In the genomic region with DNA sequence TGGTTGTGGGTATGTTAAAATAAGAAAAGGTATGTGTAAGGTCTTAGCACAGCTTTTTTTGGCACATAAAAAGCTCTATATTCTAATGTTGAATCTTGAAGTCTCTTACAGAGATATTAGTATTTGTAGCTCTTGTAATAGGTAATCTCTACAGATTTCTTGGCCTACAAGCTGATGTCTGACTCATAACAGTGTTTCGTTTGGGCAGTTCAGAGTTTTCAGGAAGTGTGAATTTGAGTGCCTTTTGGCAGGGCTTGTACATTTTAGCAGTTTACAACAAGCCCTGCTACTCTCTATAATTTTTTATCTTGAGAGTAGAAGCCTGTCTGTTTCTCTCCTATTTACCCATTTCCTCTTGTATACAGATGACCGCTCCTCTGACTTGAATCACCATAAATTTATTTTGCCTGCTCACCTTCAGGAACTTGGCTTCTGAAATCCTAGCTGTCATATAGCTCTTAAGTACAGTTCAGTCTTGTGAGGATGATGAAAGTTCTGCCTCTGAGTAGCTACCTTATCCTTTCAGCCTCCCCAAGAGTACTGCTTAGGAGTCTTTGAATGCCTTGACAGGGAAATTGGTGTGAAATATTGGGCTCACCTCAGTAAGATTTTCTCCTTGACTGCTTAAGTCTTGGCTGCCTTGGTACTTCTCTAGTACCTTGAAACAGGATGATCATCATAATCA, we compare ENCODE assay signal across 9 cellular contexts.
DNase-seq lines count a peak whose midpoint lies in the region; ATAC-seq and TF ChIP-seq lines count a peak whose summit lies in the region.
"Had no signal": no experiment of that assay in that cellular context is flagged by ENCODE, and none has a peak within 500 bp of the region (broad histone marks: within the 10 kb centered on the region; RNA-seq: fewer than 3 reads in every experiment).

No MANE protein-coding gene starts in this region.

- no peak overlapping the region for H3K27ac ChIP-seq in HEK293 (ENCODE audit: extremely low read depth, low read depth, low read length)
- H3K27ac ChIP-seq in CD8-positive, alpha-beta T cell (ENCODE audit: low read depth, low read length): no peak overlapping the region

- H3K9me3 ChIP-seq in HEK293 (ENCODE audit: control insufficient read depth, insufficient read depth, low read depth, low read length): no peaks in the 10 kb centered on the region
- no peaks in the 10 kb centered on the region for H3K9me3 ChIP-seq in CD8-positive, alpha-beta T cell (ENCODE audit: low read length)

- peak; percentile 17 for DNase-seq in M059J (ENCODE audit: low read depth)
- peak; percentile 83 for DNase-seq in iris pigment epithelial cell (ENCODE audit: low read depth)
- DNase-seq in activated CD4-positive, alpha-beta memory T cell treated with anti-CD3 and anti-CD28 coated beads for 36 hours: no peak
- DNase-seq in stimulated activated naive CD8-positive, alpha-beta T cell treated with anti-CD3 and anti-CD28 coated beads, Interleukin-15, amount 100 ng/mL, for 72 hours: no peak
- no peak for DNase-seq in stimulated activated CD4-positive, alpha-beta T cell treated with anti-CD3 and anti-CD28 coated beads, Interleukin-4, amount 100 ng/mL, for 24 hours
- DNase-seq in CD8-positive, alpha-beta T cell: no peak
- DNase-seq: NCI-H1048 had no signal

- no peaks in the 10 kb centered on the region for H3K4me1 ChIP-seq in HEK293 (ENCODE audit: control insufficient read depth, insufficient read depth, low read length)
- H3K4me1 ChIP-seq in CD8-positive, alpha-beta T cell (ENCODE audit: insufficient read depth, low read length): no peaks in the 10 kb centered on the region

- no peak overlapping the region for H3K4me3 Mint-ChIP-seq in activated CD4-positive, alpha-beta memory T cell treated with anti-CD3 and anti-CD28 coated beads for 36 hours
- no peak overlapping the region for H3K4me3 Mint-ChIP-seq in stimulated activated naive CD8-positive, alpha-beta T cell treated with anti-CD3 and anti-CD28 coated beads, Interleukin-15, amount 100 ng/mL, for 72 hours
- no peak overlapping the region for H3K4me3 Mint-ChIP-seq in CD8-positive, alpha-beta T cell

- no peak overlapping the region for H3K27ac Mint-ChIP-seq in activated CD4-positive, alpha-beta memory T cell treated with anti-CD3 and anti-CD28 coated beads for 36 hours
- no peak overlapping the region for H3K27ac Mint-ChIP-seq in stimulated activated naive CD8-positive, alpha-beta T cell treated with anti-CD3 and anti-CD28 coated beads, Interleukin-15, amount 100 ng/mL, for 72 hours
- H3K27ac Mint-ChIP-seq in CD8-positive, alpha-beta T cell: no peak overlapping the region

- no peaks in the 10 kb centered on the region for H3K27me3 Mint-ChIP-seq in activated CD4-positive, alpha-beta memory T cell treated with anti-CD3 and anti-CD28 coated beads for 36 hours
- H3K27me3 Mint-ChIP-seq in stimulated activated naive CD8-positive, alpha-beta T cell treated with anti-CD3 and anti-CD28 coated beads, Interleukin-15, amount 100 ng/mL, for 72 hours: no peaks in the 10 kb centered on the region
- no peaks in the 10 kb centered on the region for H3K27me3 Mint-ChIP-seq in CD8-positive, alpha-beta T cell (ENCODE audit: low read depth)

- peak; percentile 98 for ATAC-seq in GM18517 (IDR thresholded peaks at IDR 0.05; ENCODE audit: unreplicated experiment)
- no peak for ATAC-seq in stimulated activated naive CD8-positive, alpha-beta T cell treated with anti-CD3 and anti-CD28 coated beads, Interleukin-15, amount 100 ng/mL, for 72 hours
- ATAC-seq in CD8-positive, alpha-beta T cell: no peak

- no peaks in the 10 kb centered on the region for H3K4me1 Mint-ChIP-seq in activated CD4-positive, alpha-beta memory T cell treated with anti-CD3 and anti-CD28 coated beads for 36 hours (ENCODE audit: low read depth)
- no peaks in the 10 kb centered on the region for H3K4me1 Mint-ChIP-seq in stimulated activated naive CD8-positive, alpha-beta T cell treated with anti-CD3 and anti-CD28 coated beads, Interleukin-15, amount 100 ng/mL, for 72 hours
- no peaks in the 10 kb centered on the region for H3K4me1 Mint-ChIP-seq in CD8-positive, alpha-beta T cell (ENCODE audit: low read depth)

- H3K36me3 ChIP-seq in HEK293 (ENCODE audit: control insufficient read depth in 2 of 2, insufficient read depth in 1 of 2, low read length in 2 of 2): no peaks in the 10 kb centered on the region
- no peaks in the 10 kb centered on the region for H3K36me3 ChIP-seq in CD8-positive, alpha-beta T cell (ENCODE audit: insufficient read depth, low read length)

- no peak overlapping the region for H3K4me3 ChIP-seq in HEK293 (ENCODE audit: low read depth, low read length)
- no peak overlapping the region for H3K4me3 ChIP-seq in CD8-positive, alpha-beta T cell (ENCODE audit: low read depth, low read length)

- TF ChIP-seq CTCF in HEK293 (tag by site-specific recombination; IDR thresholded peaks at IDR 0.05): no peak
- TF ChIP-seq CTCF in CD8-positive, alpha-beta T cell (IDR thresholded peaks at IDR 0.05): no peak

- H3K36me3 Mint-ChIP-seq in activated CD4-positive, alpha-beta memory T cell treated with anti-CD3 and anti-CD28 coated beads for 36 hours: no peaks in the 10 kb centered on the region
- H3K36me3 Mint-ChIP-seq in CD8-positive, alpha-beta T cell: no peaks in the 10 kb centered on the region

- intact Hi-C loops in activated CD4-positive, alpha-beta memory T cell treated with anti-CD3 and anti-CD28 coated beads for 36 hours (cut with micrococcal nuclease): no loop called here
- intact Hi-C loops in CD8-positive, alpha-beta T cell (cut with DNase I, micrococcal nuclease): no loop called here

- no peaks in the 10 kb centered on the region for H3K27me3 ChIP-seq in CD8-positive, alpha-beta T cell (ENCODE audit: insufficient read depth, low read length)

- no peaks in the 10 kb centered on the region for H3K9me3 Mint-ChIP-seq in activated CD4-positive, alpha-beta memory T cell treated with anti-CD3 and anti-CD28 coated beads for 36 hours
- peaks cover 0 to 11% of the 10 kb centered on the region in 2 donors for H3K9me3 Mint-ChIP-seq in stimulated activated naive CD8-positive, alpha-beta T cell treated with anti-CD3 and anti-CD28 coated beads, Interleukin-15, amount 100 ng/mL, for 72 hours
- peaks cover 3% of the 10 kb centered on the region for H3K9me3 Mint-ChIP-seq in CD8-positive, alpha-beta T cell

- POLR2A ChIA-PET in HEK293 (lab: Yijun Ruan, JAX): no interaction called here
- POLR2A ChIA-PET in activated CD4-positive, alpha-beta memory T cell treated with anti-CD3 and anti-CD28 coated beads for 36 hours (lab: Charles Lee): no interaction called here
- POLR2A ChIA-PET in CD8-positive, alpha-beta T cell (lab: Charles Lee): no interaction called here

- CTCF ChIA-PET in HEK293 (lab: Yijun Ruan, JAX): interaction anchor here (2.9 kb wide), 1 partner anchor 14 kb away, joined by 8 read pairs; no protein-coding TSS in a partner anchor
- CTCF ChIA-PET in activated CD4-positive, alpha-beta memory T cell treated with anti-CD3 and anti-CD28 coated beads for 36 hours (lab: Charles Lee): no interaction called here
- CTCF ChIA-PET in CD8-positive, alpha-beta T cell (lab: Charles Lee): no interaction called here

TF ChIP-seq in HEK293, 187 proteins besides CTCF, POLR2A, EP300 and RAD21 (continues in another document):
- TF ChIP-seq ZNF248 (tag by site-specific recombination; IDR thresholded peaks at IDR 0.05): no peak
- no peak for TF ChIP-seq ZNF223 (tag by site-specific recombination; IDR thresholded peaks at IDR 0.05)
- no peak for TF ChIP-seq ZNF266 (tag by site-specific recombination; IDR thresholded peaks at IDR 0.05; ENCODE audit: low read depth)
- no peak for TF ChIP-seq ZSCAN30 (tag by site-specific recombination; IDR thresholded peaks at IDR 0.05)
- TF ChIP-seq ZBTB20 (tag by site-specific recombination; IDR thresholded peaks at IDR 0.05): no peak
- no peak for TF ChIP-seq ZNF623 (tag by site-specific recombination; IDR thresholded peaks at IDR 0.05)
- TF ChIP-seq ZFP3 (tag by site-specific recombination; IDR thresholded peaks at IDR 0.05; ENCODE audit: low read depth): no peak
- no peak for TF ChIP-seq ZNF843 (tag by site-specific recombination; IDR thresholded peaks at IDR 0.05)
- TF ChIP-seq, protein P1, sequence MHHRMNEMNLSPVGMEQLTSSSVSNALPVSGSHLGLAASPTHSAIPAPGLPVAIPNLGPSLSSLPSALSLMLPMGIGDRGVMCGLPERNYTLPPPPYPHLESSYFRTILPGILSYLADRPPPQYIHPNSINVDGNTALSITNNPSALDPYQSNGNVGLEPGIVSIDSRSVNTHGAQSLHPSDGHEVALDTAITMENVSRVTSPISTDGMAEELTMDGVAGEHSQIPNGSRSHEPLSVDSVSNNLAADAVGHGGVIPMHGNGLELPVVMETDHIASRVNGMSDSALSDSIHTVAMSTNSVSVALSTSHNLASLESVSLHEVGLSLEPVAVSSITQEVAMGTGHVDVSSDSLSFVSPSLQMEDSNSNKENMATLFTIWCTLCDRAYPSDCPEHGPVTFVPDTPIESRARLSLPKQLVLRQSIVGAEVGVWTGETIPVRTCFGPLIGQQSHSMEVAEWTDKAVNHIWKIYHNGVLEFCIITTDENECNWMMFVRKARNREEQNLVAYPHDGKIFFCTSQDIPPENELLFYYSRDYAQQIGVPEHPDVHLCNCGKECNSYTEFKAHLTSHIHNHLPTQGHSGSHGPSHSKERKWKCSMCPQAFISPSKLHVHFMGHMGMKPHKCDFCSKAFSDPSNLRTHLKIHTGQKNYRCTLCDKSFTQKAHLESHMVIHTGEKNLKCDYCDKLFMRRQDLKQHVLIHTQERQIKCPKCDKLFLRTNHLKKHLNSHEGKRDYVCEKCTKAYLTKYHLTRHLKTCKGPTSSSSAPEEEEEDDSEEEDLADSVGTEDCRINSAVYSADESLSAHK (tag by site-specific recombination; IDR thresholded peaks at IDR 0.05): peak; percentile 35; the same call in 1 of the 2 replicates
- TF ChIP-seq ZBTB48 (tag by site-specific recombination; IDR thresholded peaks at IDR 0.05): no peak
- TF ChIP-seq ZBTB17 (tag by site-specific recombination; IDR thresholded peaks at IDR 0.05): 0 out of 2 replicates have a peak, but pooled peaks have one; percentile 19
- TF ChIP-seq ZNF24 (tag by site-specific recombination; IDR thresholded peaks at IDR 0.05): no peak
- TF ChIP-seq ZNF596 (tag by site-specific recombination; IDR thresholded peaks at IDR 0.05): no peak
- peak; percentile 47; the same call in 1 of the 2 replicates for TF ChIP-seq FEZF1 (tag by site-specific recombination; IDR thresholded peaks at IDR 0.05)

Comparison
In these comparisons a context has a peak if more than half of its experiments do, and no peak if none do; other contexts are left out.
1. DNase-seq: peak in M059J (single experiment) and iris pigment epithelial cell (single experiment); none in activated CD4-positive, alpha-beta memory T cell treated with anti-CD3 and anti-CD28 coated beads for 36 hours (single experiment), stimulated activated naive CD8-positive, alpha-beta T cell treated with anti-CD3 and anti-CD28 coated beads, Interleukin-15, amount 100 ng/mL, for 72 hours (0 of 2), stimulated activated CD4-positive, alpha-beta T cell treated with anti-CD3 and anti-CD28 coated beads, Interleukin-4, amount 100 ng/mL, for 24 hours (single experiment) and CD8-positive, alpha-beta T cell (0 of 7).